8 cellular contexts compared by ENCODE assay signal in the genomic region with DNA sequence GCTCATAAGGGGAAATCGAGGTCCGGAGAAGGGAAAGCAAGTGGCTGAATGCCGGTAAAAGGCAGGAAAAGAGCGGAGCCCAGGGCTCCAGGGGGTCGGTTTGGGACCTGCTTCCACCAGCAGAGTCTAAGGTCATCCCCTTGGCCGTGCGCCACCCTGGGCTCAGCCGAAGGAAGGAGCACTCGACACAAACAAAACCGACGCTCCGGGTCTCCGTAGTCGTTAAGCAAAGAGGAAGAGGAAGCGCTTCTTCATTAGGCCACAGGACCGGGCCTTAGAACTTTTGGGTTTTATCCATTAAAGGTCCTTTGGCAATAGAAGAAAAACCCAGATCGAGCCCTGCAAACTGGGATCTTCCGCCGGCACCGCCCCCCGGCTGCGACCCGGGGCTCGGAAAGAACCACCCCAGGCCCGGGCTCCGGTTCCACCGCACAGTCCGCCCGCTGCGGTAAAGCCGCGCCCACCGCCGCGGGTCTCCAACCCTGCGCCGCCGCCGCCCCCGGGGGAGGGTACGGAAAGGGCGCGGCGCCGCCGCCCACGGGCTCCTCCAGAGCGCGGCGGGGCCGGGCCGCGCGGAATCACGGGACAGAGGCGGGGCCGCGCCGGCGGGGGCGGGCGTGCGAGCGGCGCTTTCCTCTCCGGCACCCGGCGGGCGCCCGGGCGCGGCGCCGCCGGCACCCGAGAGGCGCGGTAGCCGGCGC. TPM values are rescaled to one million over a fixed set of nuclear protein-coding genes. Genes with fewer than 3 reads are reported as not detected.
A peak's percentile ranks its signal among the peaks of the same experiment; 100 is the strongest.
DNase-seq lines count a peak whose midpoint lies in the region; ATAC-seq and TF ChIP-seq lines count a peak whose summit lies in the region.

A gene (plus strand): TSS at position 629 of the 701 bp plus-strand sequence. CDS start 189 bp downstream, outside the sequence.

- intact Hi-C loops in cardiac septum (cut with DNase I), result loop anchor here (1.0 to 5.0 kb wide), 2 partner anchors 61 to 103 kb away; a partner anchor contains a TSS

- peaks cover 6% of the 10 kb centered on the region for H3K4me1 ChIP-seq in GM23338 (ENCODE audit: insufficient read depth)
- H3K4me1 ChIP-seq in adipocyte (ENCODE audit: control insufficient read depth, insufficient read depth, low read length), result peaks cover 13% of the 10 kb centered on the region
- H3K4me1 ChIP-seq in tibial nerve, result peaks cover 0 to 31% (median 18%) of the 10 kb centered on the region in 4 donors

- peaks cover 14% of the 10 kb centered on the region for H3K4me1 Mint-ChIP-seq in GM23338

- no peaks in the 10 kb centered on the region for H3K9me3 Mint-ChIP-seq in GM23338

- H3K9me3 ChIP-seq in adipocyte (ENCODE audit: control insufficient read depth, low read length), result no peaks in the 10 kb centered on the region
- H3K9me3 ChIP-seq in tibial nerve, result no peaks in the 10 kb centered on the region

- peaks cover 8% of the 10 kb centered on the region for H3F3A ChIP-seq in GM23338 (replicated peaks; ENCODE audit: low read depth)

- H3K4me3 ChIP-seq in GM23338 (peak within 1 kb of the TSS; percentile 96), adipocyte (ENCODE audit: low read length) (peak within 1 kb of the TSS; percentile 94), tibial nerve (peak within 1 kb of the TSS; percentile 91 to 98 (median 96))

- H2AFZ ChIP-seq in GM23338, result peak within 1 kb of the TSS; percentile 99

- peak; percentile 64 for ATAC-seq in GM23338

- TF ChIP-seq EP300 in tibial nerve (IDR thresholded peaks at IDR 0.05), result no peak

- peaks cover 34% of the 10 kb centered on the region for H3K79me2 ChIP-seq in GM23338 (replicated peaks; ENCODE audit: insufficient read depth)

- WGBS in tibial nerve, 2 donors, result 0 to 1% methylated on average over 16 to 46 of the region's 80 CpGs

- peaks cover 12% of the 10 kb centered on the region for H3K36me3 Mint-ChIP-seq in GM23338 (ENCODE audit: low read depth)

- peak within 1 kb of the TSS; percentile 84 for H3K27ac Mint-ChIP-seq in GM23338

- peak; percentile 63 for DNase-seq in G401 (ENCODE audit: low spot score)
- DNase-seq in GM23338 (ENCODE audit: low spot score), result peak; percentile 67
- peak; percentile 59 for DNase-seq in LHCN-M2 (ENCODE audit: low read depth)
- peak; percentile 76 for DNase-seq in SW480 (ENCODE audit: low spot score)
- DNase-seq in adipocyte (ENCODE audit: low read depth), result peak; percentile 92
- DNase-seq in cardiac septum (ENCODE audit: low spot score), result peak; percentile 91
- DNase-seq in pons (ENCODE audit: low spot score), result peak; percentile 78
- DNase-seq in tibial nerve (ENCODE audit: low spot score in 2 of 2), result peak; percentile 53 to 60

- peak within 1 kb of the TSS; percentile 93 for H3K4me3 Mint-ChIP-seq in GM23338

- peaks cover 14% of the 10 kb centered on the region; the same call in 1 of the 2 replicates for H4K20me1 ChIP-seq in GM23338 (replicated peaks; ENCODE audit: insufficient read depth)

- H3K27me3 ChIP-seq in GM23338 (ENCODE audit: insufficient read depth) (peaks cover 26% of the 10 kb centered on the region), adipocyte (replicated peaks; ENCODE audit: control insufficient read depth, insufficient read depth, low read length) (no peaks in the 10 kb centered on the region), tibial nerve (no peaks in the 10 kb centered on the region)

- peak in 1 of 2 donors; percentile 41 for TF ChIP-seq POLR2A in tibial nerve (IDR thresholded peaks at IDR 0.05)

- no peaks in the 10 kb centered on the region for H3K9me2 ChIP-seq in GM23338 (ENCODE audit: insufficient read depth)

- H3K9ac ChIP-seq in adipocyte (ENCODE audit: low read length), result peak within 1 kb of the TSS; percentile 92

- no peak for TF ChIP-seq CTCF in GM23338 (conservative IDR thresholded peaks at IDR 0.05; ENCODE audit: low read depth in 2 of 2)
- TF ChIP-seq CTCF in tibial nerve (IDR thresholded peaks at IDR 0.05), result peak in 1 of 5 experiments; percentile 13

- in situ Hi-C loops in G401 (cut with HindIII; ENCODE audit: low sequenced_read_pairs), result no loop called here

- H3K27ac ChIP-seq in GM23338 (ENCODE audit: low read depth) (peak within 1 kb of the TSS; percentile 39; the same call in 1 of the 2 replicates), tibial nerve (peak within 1 kb of the TSS; percentile 84 to 95 (median 88))

- H3K27me3 Mint-ChIP-seq in GM23338 (ENCODE audit: insufficient read depth, low read depth, poor library complexity), result peaks cover 23% of the 10 kb centered on the region

- H3K4me2 ChIP-seq in GM23338, result peak within 1 kb of the TSS; percentile 98

- H3K36me3 ChIP-seq in GM23338 (ENCODE audit: insufficient read depth) (no peaks in the 10 kb centered on the region), adipocyte (ENCODE audit: control insufficient read depth, insufficient read depth, low read length, severe bottlenecking) (no peaks in the 10 kb centered on the region), tibial nerve (peaks cover 0 to 9% (median 0%) of the 10 kb centered on the region in 3 donors)

TF ChIP-seq in GM23338, 12 proteins besides CTCF, POLR2A, EP300 and RAD21:
- TF ChIP-seq, protein P1, sequence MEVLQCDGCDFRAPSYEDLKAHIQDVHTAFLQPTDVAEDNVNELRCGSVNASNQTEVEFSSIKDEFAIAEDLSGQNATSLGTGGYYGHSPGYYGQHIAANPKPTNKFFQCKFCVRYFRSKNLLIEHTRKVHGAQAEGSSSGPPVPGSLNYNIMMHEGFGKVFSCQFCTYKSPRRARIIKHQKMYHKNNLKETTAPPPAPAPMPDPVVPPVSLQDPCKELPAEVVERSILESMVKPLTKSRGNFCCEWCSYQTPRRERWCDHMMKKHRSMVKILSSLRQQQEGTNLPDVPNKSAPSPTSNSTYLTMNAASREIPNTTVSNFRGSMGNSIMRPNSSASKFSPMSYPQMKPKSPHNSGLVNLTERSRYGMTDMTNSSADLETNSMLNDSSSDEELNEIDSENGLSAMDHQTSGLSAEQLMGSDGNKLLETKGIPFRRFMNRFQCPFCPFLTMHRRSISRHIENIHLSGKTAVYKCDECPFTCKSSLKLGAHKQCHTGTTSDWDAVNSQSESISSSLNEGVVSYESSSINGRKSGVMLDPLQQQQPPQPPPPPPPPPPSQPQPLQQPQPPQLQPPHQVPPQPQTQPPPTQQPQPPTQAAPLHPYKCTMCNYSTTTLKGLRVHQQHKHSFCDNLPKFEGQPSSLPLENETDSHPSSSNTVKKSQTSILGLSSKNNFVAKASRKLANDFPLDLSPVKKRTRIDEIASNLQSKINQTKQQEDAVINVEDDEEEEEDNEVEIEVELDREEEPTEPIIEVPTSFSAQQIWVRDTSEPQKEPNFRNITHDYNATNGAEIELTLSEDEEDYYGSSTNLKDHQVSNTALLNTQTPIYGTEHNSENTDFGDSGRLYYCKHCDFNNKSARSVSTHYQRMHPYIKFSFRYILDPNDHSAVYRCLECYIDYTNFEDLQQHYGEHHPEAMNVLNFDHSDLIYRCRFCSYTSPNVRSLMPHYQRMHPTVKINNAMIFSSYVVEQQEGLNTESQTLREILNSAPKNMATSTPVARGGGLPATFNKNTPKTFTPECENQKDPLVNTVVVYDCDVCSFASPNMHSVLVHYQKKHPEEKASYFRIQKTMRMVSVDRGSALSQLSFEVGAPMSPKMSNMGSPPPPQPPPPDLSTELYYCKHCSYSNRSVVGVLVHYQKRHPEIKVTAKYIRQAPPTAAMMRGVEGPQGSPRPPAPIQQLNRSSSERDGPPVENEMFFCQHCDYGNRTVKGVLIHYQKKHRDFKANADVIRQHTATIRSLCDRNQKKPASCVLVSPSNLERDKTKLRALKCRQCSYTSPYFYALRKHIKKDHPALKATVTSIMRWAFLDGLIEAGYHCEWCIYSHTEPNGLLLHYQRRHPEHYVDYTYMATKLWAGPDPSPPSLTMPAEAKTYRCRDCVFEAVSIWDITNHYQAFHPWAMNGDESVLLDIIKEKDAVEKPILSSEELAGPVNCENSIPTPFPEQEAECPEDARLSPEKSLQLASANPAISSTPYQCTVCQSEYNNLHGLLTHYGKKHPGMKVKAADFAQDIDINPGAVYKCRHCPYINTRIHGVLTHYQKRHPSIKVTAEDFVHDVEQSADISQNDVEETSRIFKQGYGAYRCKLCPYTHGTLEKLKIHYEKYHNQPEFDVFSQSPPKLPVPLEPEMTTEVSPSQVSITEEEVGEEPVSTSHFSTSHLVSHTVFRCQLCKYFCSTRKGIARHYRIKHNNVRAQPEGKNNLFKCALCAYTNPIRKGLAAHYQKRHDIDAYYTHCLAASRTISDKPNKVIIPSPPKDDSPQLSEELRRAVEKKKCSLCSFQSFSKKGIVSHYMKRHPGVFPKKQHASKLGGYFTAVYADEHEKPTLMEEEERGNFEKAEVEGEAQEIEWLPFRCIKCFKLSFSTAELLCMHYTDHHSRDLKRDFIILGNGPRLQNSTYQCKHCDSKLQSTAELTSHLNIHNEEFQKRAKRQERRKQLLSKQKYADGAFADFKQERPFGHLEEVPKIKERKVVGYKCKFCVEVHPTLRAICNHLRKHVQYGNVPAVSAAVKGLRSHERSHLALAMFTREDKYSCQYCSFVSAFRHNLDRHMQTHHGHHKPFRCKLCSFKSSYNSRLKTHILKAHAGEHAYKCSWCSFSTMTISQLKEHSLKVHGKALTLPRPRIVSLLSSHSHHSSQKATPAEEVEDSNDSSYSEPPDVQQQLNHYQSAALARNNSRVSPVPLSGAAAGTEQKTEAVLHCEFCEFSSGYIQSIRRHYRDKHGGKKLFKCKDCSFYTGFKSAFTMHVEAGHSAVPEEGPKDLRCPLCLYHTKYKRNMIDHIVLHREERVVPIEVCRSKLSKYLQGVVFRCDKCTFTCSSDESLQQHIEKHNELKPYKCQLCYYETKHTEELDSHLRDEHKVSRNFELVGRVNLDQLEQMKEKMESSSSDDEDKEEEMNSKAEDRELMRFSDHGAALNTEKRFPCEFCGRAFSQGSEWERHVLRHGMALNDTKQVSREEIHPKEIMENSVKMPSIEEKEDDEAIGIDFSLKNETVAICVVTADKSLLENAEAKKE (CRISPR knock-in tag; IDR thresholded peaks at IDR 0.05), result no peak
- peak; percentile 41; the same call in 1 of the 2 replicates for TF ChIP-seq POLR2AphosphoS5 (IDR thresholded peaks at IDR 0.05; ENCODE audit: low read depth)

RNA-seq across cellular contexts. Expression of the gene that starts here (rescaled TPM):
- total RNA-seq in G401 (2014; rRNA removed; shearing (Covaris generic)), result 85.4 and 96.2 TPM in 2 replicates
- 34.6 and 43.9 TPM in 2 replicates for total RNA-seq in GM23338 (2014; rRNA removed; shearing (Covaris generic))
- 10.1 and 10.4 TPM in 2 replicates for polyA plus RNA-seq in GM23338 (2016; fragmentation: Nextera tagmentation; extraction: Ambion mirVana)
- 53.9 and 57.6 TPM in 2 replicates for total RNA-seq in LHCN-M2 (2014; rRNA removed)
- polyA plus RNA-seq in LHCN-M2 (2012), result 22.4 TPM
- 54.1 TPM for total RNA-seq in cardiac septum
- 10 to 100 TPM; 11.8 to 27.8 (median 23.3) TPM for total RNA-seq in tibial nerve

Comparison
In these comparisons a context has a peak if more than half of its experiments do, and no peak if none do; other contexts are left out.
1. Peak in every context shown above with its lines: DNase-seq, ATAC-seq, H3K4me3 ChIP-seq and H3K27ac ChIP-seq.